ENCODE assay signal across 8 cellular contexts in the genomic region with DNA sequence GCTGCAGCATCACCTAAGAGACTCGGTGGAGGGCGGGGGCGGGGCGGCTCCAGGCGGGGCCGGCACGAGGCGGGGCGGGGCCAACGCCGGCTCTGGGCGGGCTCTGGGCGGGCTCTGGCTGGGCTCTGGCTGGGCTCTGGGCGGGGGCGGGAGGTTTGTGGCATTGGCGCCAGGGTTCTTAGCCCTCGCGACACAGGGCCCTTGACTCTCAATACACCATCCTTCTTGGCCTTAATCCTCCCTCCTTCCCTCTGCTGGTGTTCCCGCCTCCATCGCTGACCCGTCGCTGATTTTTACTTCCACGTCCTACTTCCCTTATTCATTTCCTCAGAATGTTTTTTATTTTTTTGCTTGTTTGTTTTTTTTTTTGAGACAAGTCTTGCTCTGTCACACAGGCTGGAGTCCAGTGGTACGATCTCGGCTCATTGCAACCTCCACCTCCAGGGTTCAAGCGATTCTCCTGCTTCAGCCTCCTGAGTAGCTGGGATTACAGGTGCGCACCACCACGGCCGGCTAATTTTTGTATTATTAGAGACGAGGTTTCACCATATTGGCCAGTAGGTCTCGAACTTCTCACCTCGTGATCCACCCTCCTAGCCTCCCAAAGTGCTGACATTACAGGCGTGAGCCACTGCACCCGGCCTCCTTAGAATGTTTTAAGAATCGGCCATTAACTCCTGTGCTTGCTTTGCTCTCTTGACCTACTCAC. TPM values are rescaled to one million over a fixed set of nuclear protein-coding genes. Genes with fewer than 3 reads are reported as not detected.
A peak's percentile ranks its signal among the peaks of the same experiment; 100 is the strongest.
DNase-seq lines count a peak whose midpoint lies in the region; ATAC-seq, FAIRE-seq and TF ChIP-seq lines count a peak whose summit lies in the region.

A gene with protein sequence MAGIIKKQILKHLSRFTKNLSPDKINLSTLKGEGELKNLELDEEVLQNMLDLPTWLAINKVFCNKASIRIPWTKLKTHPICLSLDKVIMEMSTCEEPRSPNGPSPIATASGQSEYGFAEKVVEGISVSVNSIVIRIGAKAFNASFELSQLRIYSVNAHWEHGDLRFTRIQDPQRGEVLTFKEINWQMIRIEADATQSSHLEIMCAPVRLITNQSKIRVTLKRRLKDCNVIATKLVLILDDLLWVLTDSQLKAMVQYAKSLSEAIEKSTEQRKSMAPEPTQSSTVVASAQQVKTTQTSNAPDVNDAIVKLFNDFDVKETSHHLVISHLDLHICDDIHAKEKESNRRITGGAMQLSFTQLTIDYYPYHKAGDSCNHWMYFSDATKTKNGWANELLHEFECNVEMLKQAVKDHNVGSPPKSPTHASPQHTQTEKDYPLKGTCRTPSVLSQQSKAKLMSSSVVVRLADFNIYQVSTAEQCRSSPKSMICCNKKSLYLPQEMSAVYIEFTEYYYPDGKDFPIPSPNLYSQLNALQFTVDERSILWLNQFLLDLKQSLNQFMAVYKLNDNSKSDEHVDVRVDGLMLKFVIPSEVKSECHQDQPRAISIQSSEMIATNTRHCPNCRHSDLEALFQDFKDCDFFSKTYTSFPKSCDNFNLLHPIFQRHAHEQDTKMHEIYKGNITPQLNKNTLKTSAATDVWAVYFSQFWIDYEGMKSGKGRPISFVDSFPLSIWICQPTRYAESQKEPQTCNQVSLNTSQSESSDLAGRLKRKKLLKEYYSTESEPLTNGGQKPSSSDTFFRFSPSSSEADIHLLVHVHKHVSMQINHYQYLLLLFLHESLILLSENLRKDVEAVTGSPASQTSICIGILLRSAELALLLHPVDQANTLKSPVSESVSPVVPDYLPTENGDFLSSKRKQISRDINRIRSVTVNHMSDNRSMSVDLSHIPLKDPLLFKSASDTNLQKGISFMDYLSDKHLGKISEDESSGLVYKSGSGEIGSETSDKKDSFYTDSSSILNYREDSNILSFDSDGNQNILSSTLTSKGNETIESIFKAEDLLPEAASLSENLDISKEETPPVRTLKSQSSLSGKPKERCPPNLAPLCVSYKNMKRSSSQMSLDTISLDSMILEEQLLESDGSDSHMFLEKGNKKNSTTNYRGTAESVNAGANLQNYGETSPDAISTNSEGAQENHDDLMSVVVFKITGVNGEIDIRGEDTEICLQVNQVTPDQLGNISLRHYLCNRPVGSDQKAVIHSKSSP (N-terminal part only) (minus strand): TSS at position 24 of the 709 bp plus-strand sequence. CDS start 239 bp downstream, outside the sequence.

- POLR2A ChIA-PET in CD8-positive, alpha-beta memory T cell (lab: Charles Lee): interaction anchor here (0.7 kb wide), 1 partner anchor 9 kb away, joined by 4 read pairs; no protein-coding TSS in a partner anchor
- POLR2A ChIA-PET in H1 (lab: Charles Lee; ENCODE audit: partially characterized antibody): interaction anchor here (0.9 kb wide), 1 partner anchor 11 kb away, joined by 3 read pairs; no protein-coding TSS in a partner anchor

- peak within 1 kb of the TSS; percentile 66; the same call in 1 of the 2 replicates for H2AFZ ChIP-seq in H1 (ENCODE audit: low read length)

- DNase-seq in CD8-positive, alpha-beta memory T cell: peak; percentile 81 to 93 (median 85)
- DNase-seq in HTR-8/SVneo (ENCODE audit: insufficient read length, low spot score) (peak; percentile 81), NOMO-1 treated with DMSO at 0.1 percent for 48 hours (lab: John Stamatoyannopoulos, UW; ENCODE audit: unreplicated experiment) (peak; percentile 80), H1 (ENCODE audit: low read depth in 1 of 2, low spot score in 2 of 2) (peak; percentile 51 to 92), mesendoderm (peak; percentile 96)
- peak; percentile 83 to 85 (median 83) for DNase-seq in activated CD8-positive, alpha-beta memory T cell treated with anti-CD3 and anti-CD28 coated beads for 48 hours (ENCODE audit: low read depth in 2 of 3, low spot score in 2 of 3)
- DNase-seq in stimulated activated CD8-positive, alpha-beta memory T cell treated with anti-CD3 and anti-CD28 coated beads, Interleukin-12 subunit alpha, Interleukin-12 subunit beta, amount 100 ng/mL, for 4 hours (ENCODE audit: low read depth): peak; percentile 88

- peaks cover 37 to 44% (median 38%) of the 10 kb centered on the region in 3 donors for H3K4me1 Mint-ChIP-seq in CD8-positive, alpha-beta memory T cell

- H3K18ac ChIP-seq in H1 (ENCODE audit: extremely low read depth, low read length) (peak within 1 kb of the TSS; percentile 84; the same call in 1 of the 2 replicates), mesendoderm (ENCODE audit: low read length) (peak within 1 kb of the TSS; percentile 90)

- no peak for FAIRE-seq in HTR-8/SVneo (lab: Jason Lieb, UNC)
- no peak for FAIRE-seq in H1 (lab: Jason Lieb, UNC)

- H3K56ac ChIP-seq in H1 (replicated peaks; ENCODE audit: insufficient read length, low read depth, low read length) (peak within 1 kb of the TSS; percentile 97), mesendoderm (ENCODE audit: low read length) (peak within 1 kb of the TSS; percentile 85)

- H3K9ac ChIP-seq in H1 (replicated peaks in 1 of 4; ENCODE audit: extremely low read depth in 1 of 4, low read depth in 3 of 4, low read length in 3 of 4) (peak within 1 kb of the TSS; percentile 89 to 100 (median 98)), mesendoderm (ENCODE audit: low read length) (peak within 1 kb of the TSS; percentile 94)

- peaks cover 13% of the 10 kb centered on the region for H3K4me1 ChIP-seq in CD8-positive, alpha-beta memory T cell (ENCODE audit: insufficient read depth, low read length)
- H3K4me1 ChIP-seq in H1 (replicated peaks in 1 of 4; ENCODE audit: control insufficient read depth in 3 of 4, insufficient read depth in 4 of 4, low read length in 3 of 4) (peaks cover 2 to 5% (median 2%) of the 10 kb centered on the region in 4 experiments; a peak in 3 of 7 replicates), mesendoderm (ENCODE audit: control insufficient read depth, low read depth, low read length) (no peaks in the 10 kb centered on the region)

- H2BK120ac ChIP-seq in H1 (replicated peaks; ENCODE audit: low read depth, low read length) (no peak within 1 kb of the TSS), mesendoderm (ENCODE audit: low read depth, low read length) (no peak within 1 kb of the TSS)

- H4K5ac ChIP-seq in H1 (ENCODE audit: insufficient read length, low read depth, low read length) (peak within 1 kb of the TSS; percentile 92), mesendoderm (ENCODE audit: low read length) (no peak within 1 kb of the TSS)

- H3K27me3 ChIP-seq in CD8-positive, alpha-beta memory T cell (ENCODE audit: insufficient read depth, low read length, poor library complexity, severe bottlenecking): no peaks in the 10 kb centered on the region
- no peaks in the 10 kb centered on the region for H3K27me3 ChIP-seq in H1 (replicated peaks in 1 of 4; ENCODE audit: control insufficient read depth in 3 of 4, extremely low read depth in 1 of 4, insufficient read depth in 3 of 4, low read length in 3 of 4)
- H3K27me3 ChIP-seq in mesendoderm (ENCODE audit: insufficient read depth, low read length, poor library complexity): no peaks in the 10 kb centered on the region

- no peak within 1 kb of the TSS for H2AK5ac ChIP-seq in H1 (ENCODE audit: low read depth, low read length)
- H2AK5ac ChIP-seq in mesendoderm (ENCODE audit: low read length): no peak within 1 kb of the TSS

- peaks cover 0 to 6% (median 0%) of the 10 kb centered on the region in 3 donors for H3K36me3 Mint-ChIP-seq in CD8-positive, alpha-beta memory T cell

- H2BK5ac ChIP-seq in H1 (ENCODE audit: low read depth, low read length): peak within 1 kb of the TSS; percentile 94
- H2BK5ac ChIP-seq in mesendoderm (ENCODE audit: low read length): peak within 1 kb of the TSS; percentile 80

- no peak for TF ChIP-seq CTCF in H1 (IDR thresholded peaks at IDR 0.05; ENCODE audit: control extremely low read depth in 1 of 3, insufficient read depth in 1 of 3, low read depth in 1 of 3, low read length in 3 of 3)

- H2BK15ac ChIP-seq in H1 (ENCODE audit: low read length): no peak within 1 kb of the TSS
- no peak within 1 kb of the TSS for H2BK15ac ChIP-seq in mesendoderm (replicated peaks; ENCODE audit: low read depth)

- H4K91ac ChIP-seq in H1 (replicated peaks; ENCODE audit: insufficient read length, low read length): no peak within 1 kb of the TSS

- no peak within 1 kb of the TSS for H3K23ac ChIP-seq in H1 (ENCODE audit: insufficient read length)
- peak within 1 kb of the TSS; percentile 97 for H3K23ac ChIP-seq in mesendoderm (ENCODE audit: low read length)

- 53% methylated on average over 20 of the region's 35 CpGs; no CpG with 5 or more reads in 1 of the 2 experiments for WGBS in H1 (ENCODE audit: extremely low coverage in 1 of 2, insufficient coverage in 1 of 2, insufficient read length in 1 of 2, insufficient replicate concordance in 2 of 2, low coverage in 1 of 2, low lambda C conversion rate in 2 of 2, missing lambda C conversion rate in 1 of 2), 2 experiments
- no CpG with 5 or more reads among the region's 35 CpGs for WGBS in mesendoderm (ENCODE audit: extremely low coverage, insufficient coverage, low lambda C conversion rate)

- peak within 1 kb of the TSS; percentile 89 for H3K27ac ChIP-seq in CD8-positive, alpha-beta memory T cell (ENCODE audit: low read depth, low read length)
- H3K27ac ChIP-seq in H1 (ENCODE audit: low read depth, low read length) (peak within 1 kb of the TSS; percentile 98), mesendoderm (ENCODE audit: low read depth, low read length) (peak within 1 kb of the TSS; percentile 82)

- peaks cover 5 to 8% of the 10 kb centered on the region in 2 experiments for H4K20me1 ChIP-seq in H1 (replicated peaks in 1 of 2; ENCODE audit: control insufficient read depth in 1 of 2, insufficient read depth in 2 of 2, low read length in 2 of 2)

- H3K36me3 ChIP-seq in CD8-positive, alpha-beta memory T cell (ENCODE audit: insufficient read depth, low read length): no peaks in the 10 kb centered on the region
- no peaks in the 10 kb centered on the region for H3K36me3 ChIP-seq in H1 (ENCODE audit: control insufficient read depth in 2 of 4, insufficient read depth in 4 of 4, low read length in 3 of 4)
- no peaks in the 10 kb centered on the region for H3K36me3 ChIP-seq in mesendoderm (ENCODE audit: control insufficient read depth, insufficient read depth, low read length)

- peak in 1 of 2 experiments; percentile 54; a peak in 1 of 3 replicates for TF ChIP-seq POLR2A in H1 (IDR thresholded peaks at IDR 0.05; ENCODE audit: control extremely low read depth in 1 of 2, low read depth in 2 of 2, low read length in 2 of 2)

- peak within 1 kb of the TSS; percentile 98 for H4K8ac ChIP-seq in H1 (ENCODE audit: extremely low read depth, insufficient read depth, low read length)
- H4K8ac ChIP-seq in mesendoderm (ENCODE audit: low read depth, low read length): no peak within 1 kb of the TSS

- peak within 1 kb of the TSS; percentile 87 to 97 (median 95) for H3K4me3 Mint-ChIP-seq in CD8-positive, alpha-beta memory T cell

- no peak for TF ChIP-seq EP300 in H1 (IDR thresholded peaks at IDR 0.05; ENCODE audit: borderline replicate concordance in 1 of 2, low read depth in 2 of 2, low read length in 2 of 2)

- peak within 1 kb of the TSS; percentile 24 for H3K4ac ChIP-seq in H1 (replicated peaks; ENCODE audit: insufficient read length, low read depth, low read length)
- H3K4ac ChIP-seq in mesendoderm (ENCODE audit: low read depth, low read length): peak within 1 kb of the TSS; percentile 76

- H3K79me1 ChIP-seq in H1 (ENCODE audit: low read depth, low read length) (peaks cover 5% of the 10 kb centered on the region), mesendoderm (ENCODE audit: low read length) (peaks cover 7% of the 10 kb centered on the region)

- CTCF ChIA-PET in CD8-positive, alpha-beta memory T cell (lab: Charles Lee): interaction anchor here (3.5 kb wide), 1 partner anchor 12 kb away, joined by 22 read pairs; no protein-coding TSS in a partner anchor
- CTCF ChIA-PET in H1 (lab: Charles Lee; ENCODE audit: partially characterized antibody): interaction anchor here (1.5 kb wide), 1 partner anchor 26 kb away, joined by 3 read pairs; no protein-coding TSS in a partner anchor

- H3K9me3 ChIP-seq in CD8-positive, alpha-beta memory T cell (ENCODE audit: low read length): no peaks in the 10 kb centered on the region
- H3K9me3 ChIP-seq in H1 (ENCODE audit: insufficient read depth in 2 of 2, low read depth in 1 of 2, low read length in 1 of 2): peaks cover 0 to 9% of the 10 kb centered on the region in 2 experiments; a peak in 2 of 4 replicates

- no peaks in the 10 kb centered on the region; the same call in 1 of the 2 replicates for H3K23me2 ChIP-seq in H1 (ENCODE audit: low read depth, low read length)

- no peak for TF ChIP-seq RAD21 in H1 (IDR thresholded peaks at IDR 0.05 in 1 of 2, conservative IDR thresholded peaks at IDR 0.05 in 1 of 2; ENCODE audit: low read depth in 2 of 2, low read length in 2 of 2)

- peak within 1 kb of the TSS; percentile 60; the same call in 1 of the 2 replicates for H2BK12ac ChIP-seq in H1 (ENCODE audit: low read depth, low read length)

- H3K4me2 ChIP-seq in H1 (ENCODE audit: insufficient read depth in 1 of 2, low read depth in 2 of 2, low read length in 2 of 2): peak within 1 kb of the TSS; percentile 91 to 93
- H3K4me2 ChIP-seq in mesendoderm (ENCODE audit: low read length): peak within 1 kb of the TSS; percentile 96

- no peak within 1 kb of the TSS for H3K14ac ChIP-seq in H1 (ENCODE audit: insufficient read length)

- H3K27me3 Mint-ChIP-seq in CD8-positive, alpha-beta memory T cell: peaks cover 0 to 1% of the 10 kb centered on the region in 2 donors

- H3K9me3 Mint-ChIP-seq in CD8-positive, alpha-beta memory T cell: no peaks in the 10 kb centered on the region

- ATAC-seq in GM21381 (IDR thresholded peaks at IDR 0.05; ENCODE audit: unreplicated experiment): peak; percentile 75

- peaks cover 3 to 39% of the 10 kb centered on the region in 2 experiments; a peak in 2 of 4 replicates for H3K79me2 ChIP-seq in H1 (ENCODE audit: control insufficient read depth in 1 of 2, insufficient read depth in 2 of 2, low read length in 2 of 2)
- H3K79me2 ChIP-seq in mesendoderm (ENCODE audit: control insufficient read depth, insufficient read depth, low read length): peaks cover 21% of the 10 kb centered on the region

- 0 out of 2 replicates have a peak within 1 kb of the TSS, but pooled peaks have one; percentile 21 for H2BK20ac ChIP-seq in H1 (ENCODE audit: low read length)

- H3K27ac Mint-ChIP-seq in CD8-positive, alpha-beta memory T cell: peak within 1 kb of the TSS; percentile 93 to 99 (median 96)

- H3K4me3 ChIP-seq in CD8-positive, alpha-beta memory T cell (ENCODE audit: low read length): peak within 1 kb of the TSS; percentile 89
- peak within 1 kb of the TSS; percentile 92 to 97 (median 97) for H3K4me3 ChIP-seq in H1 (ENCODE audit: extremely low read depth in 1 of 4, insufficient read depth in 2 of 4, low read depth in 3 of 4, low read length in 4 of 4)
- peak within 1 kb of the TSS; percentile 96 for H3K4me3 ChIP-seq in mesendoderm (ENCODE audit: low read length)

RNA-seq across cellular contexts. Expression of the gene that starts here (rescaled TPM):
- total RNA-seq in CD8-positive, alpha-beta memory T cell: 10 to 100 TPM; 60.9 to 65.1 TPM
- 15.2 TPM for polyA plus RNA-seq in CD8-positive, alpha-beta memory T cell
- 24.4 and 28.6 TPM in 2 replicates for total RNA-seq in H1 (2021; fragmentation: NEBNext Ultra II Directional; extraction: Animal tissue kit (Norgen Biotek cat#: 25700))
- 5.7 and 7.0 TPM in 2 replicates for polyA plus RNA-seq in H1 (2011; rRNA removed)
- 11.3 TPM for polyA plus RNA-seq in H1 (2011; cell fraction: cytosol; rRNA removed)
- 6.7 TPM for polyA plus RNA-seq in H1 (2011; cell fraction: nucleus; rRNA removed)
- polyA plus RNA-seq in H1 (2012, experiment 1 of 2): 6.6 to 14.0 TPM (median 8.0 TPM) in 4 replicates
- polyA plus RNA-seq in H1 (2012, experiment 2 of 2): 0.93 TPM
- 12.1 TPM for polyA plus RNA-seq in H1 (2013, experiment 1 of 2)
- 11.6 TPM for polyA plus RNA-seq in H1 (2013, experiment 2 of 2)
- polyA minus RNA-seq in H1 (2011; rRNA and poly(A)+ RNA removed): 38.0 and 67.7 TPM in 2 replicates
- 33.0 TPM for polyA minus RNA-seq in H1 (2011; cell fraction: cytosol; rRNA and poly(A)+ RNA removed)
- polyA minus RNA-seq in H1 (2011; cell fraction: nucleus; rRNA and poly(A)+ RNA removed): 54.7 TPM
- 15.7 TPM for polyA plus RNA-seq in mesendoderm (2013, experiment 1 of 2)
- 16.0 TPM for polyA plus RNA-seq in mesendoderm (2013, experiment 2 of 2)

Comparison
In these comparisons a context has a peak if more than half of its experiments do, and no peak if none do; other contexts are left out.
1. Peak in every context shown above with its lines: DNase-seq, ATAC-seq, H3K4me3 ChIP-seq and H3K27ac ChIP-seq.